Comparison of ENCODE assay signal across 17 cellular contexts in the genomic region with DNA sequence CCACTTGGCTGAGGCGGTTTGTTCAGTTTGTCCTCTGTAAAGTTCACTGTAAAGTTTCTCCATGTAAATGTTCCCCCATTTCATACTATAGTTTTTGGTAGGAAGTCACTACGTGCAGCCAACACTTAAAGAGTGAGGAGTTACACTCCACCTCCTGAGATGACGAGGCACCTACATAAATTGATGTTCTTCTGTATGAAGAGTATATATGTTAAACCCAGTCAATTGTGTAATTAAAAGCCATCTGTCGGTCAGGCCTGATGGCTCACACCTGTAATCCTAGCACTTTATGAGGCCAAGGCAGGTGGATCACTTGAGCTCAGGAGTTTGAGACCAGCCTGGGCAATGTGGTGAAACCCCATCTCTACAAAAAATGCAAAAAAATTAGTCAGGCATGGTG.
"Had no signal": no experiment of that assay in that cellular context is flagged by ENCODE, and none has a peak within 500 bp of the region (broad histone marks: within the 10 kb centered on the region; RNA-seq: fewer than 3 reads in every experiment).

No MANE protein-coding gene starts in this region.

- H3K27me3 ChIP-seq: cardiac muscle cell, neutrophil, testis had no signal

- H3K27ac ChIP-seq: cardiac muscle cell, neutrophil, testis, VCaP had no signal

- DNase-seq: activated CD4-positive, alpha-beta T cell treated with anti-CD3 and anti-CD28 coated beads, Interleukin-2, amount 10 ng/mL, durations not matched to agents 24 days and 14 days; activated naive CD4-positive, alpha-beta T cell treated with anti-CD3 and anti-CD28 coated beads, Interleukin-2, amount 10 ng/mL, durations not matched to agents 7 days and 5 days; glutamatergic neuron; immature natural killer cell; midbrain; naive B cell; retina; stimulated activated CD4-positive, alpha-beta T cell treated with anti-CD3 and anti-CD28 coated beads, Interleukin-15, amount 100 ng/mL, for 24 hours; stimulated activated CD4-positive, alpha-beta T cell treated with anti-CD3 and anti-CD28 coated beads, Interleukin-4, amount 100 ng/mL, for 24 hours; stimulated activated naive CD8-positive, alpha-beta T cell treated with anti-CD3 and anti-CD28 coated beads, Interleukin-15, amount 100 ng/mL, for 72 hours; testis had no signal

- ATAC-seq: esophagus mucosa; stimulated activated naive CD8-positive, alpha-beta T cell treated with anti-CD3 and anti-CD28 coated beads, Interleukin-15, amount 100 ng/mL, for 72 hours had no signal

- H3K4me3 ChIP-seq: cardiac muscle cell, lung, testis had no signal

- H3K4me1 ChIP-seq: testis had no signal

- FAIRE-seq: endometrium had no signal

- H3K9me3 ChIP-seq: neutrophil, testis had no signal

- H3K36me3 ChIP-seq: cardiac muscle cell, neutrophil had no signal
